18 cellular contexts compared by ENCODE assay signal in the genomic region with DNA sequence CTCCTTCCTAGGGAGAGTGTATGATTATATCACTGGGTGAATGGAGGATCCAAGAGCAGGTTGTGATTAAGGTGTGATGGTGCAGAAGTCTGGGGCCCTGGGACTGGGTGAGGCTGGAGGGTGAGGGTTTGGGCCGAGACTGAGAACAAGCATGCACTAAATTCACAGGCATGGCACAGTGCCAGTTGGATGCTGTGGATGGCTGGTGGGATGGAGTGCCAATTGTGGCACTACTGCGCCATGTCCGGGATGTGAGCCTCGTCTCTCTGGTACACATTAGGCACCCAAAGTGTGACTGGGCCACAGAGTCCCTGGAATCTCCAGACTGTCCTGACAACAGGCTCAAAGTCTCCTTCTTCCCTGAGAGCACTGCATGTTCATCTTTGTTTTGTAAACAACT.
DNase-seq lines count a peak whose midpoint lies in the region; ATAC-seq and TF ChIP-seq lines count a peak whose summit lies in the region.
"Had no signal": no experiment of that assay in that cellular context is flagged by ENCODE, and none has a peak within 500 bp of the region (broad histone marks: within the 10 kb centered on the region; RNA-seq: fewer than 3 reads in every experiment).

No MANE protein-coding gene starts in this region.

- H3K27ac ChIP-seq in endodermal cell (ENCODE audit: low read depth, low read length) (no peak overlapping the region), neural progenitor cell (no peak overlapping the region)
- H3K27ac ChIP-seq: A549; BLaER1 treated with 17β-estradiol and CSF1 and Interleukin-3, amounts not matched to agents 10 nM and 100 nM; C4-2B had no signal

- no peaks in the 10 kb centered on the region for H4K20me1 ChIP-seq in neural progenitor cell (ENCODE audit: low read depth)
- H4K20me1 ChIP-seq: BLaER1 treated with 17β-estradiol and CSF1 and Interleukin-3, amounts not matched to agents 10 nM and 100 nM had no signal

- peaks cover 33% of the 10 kb centered on the region for H3K27me3 Mint-ChIP-seq in endodermal cell (ENCODE audit: insufficient read depth)
- peaks cover 12% of the 10 kb centered on the region for H3K27me3 Mint-ChIP-seq in neural progenitor cell (ENCODE audit: insufficient read depth, low read depth)
- peaks cover 3% of the 10 kb centered on the region for H3K27me3 Mint-ChIP-seq in osteocyte (ENCODE audit: unreplicated experiment)
- H3K27me3 Mint-ChIP-seq: CD4-positive, alpha-beta T cell had no signal

- H3K4me1 ChIP-seq in endodermal cell (ENCODE audit: control insufficient read depth, insufficient read depth, low read length), result no peaks in the 10 kb centered on the region
- peaks cover 8% of the 10 kb centered on the region for H3K4me1 ChIP-seq in neural progenitor cell
- H3K4me1 ChIP-seq: A549; BLaER1 treated with 17β-estradiol and CSF1 and Interleukin-3, amounts not matched to agents 10 nM and 100 nM; Caco-2 had no signal

- H3K79me2 ChIP-seq in neural progenitor cell (ENCODE audit: low read depth), result no peaks in the 10 kb centered on the region

- no peak overlapping the region for H2AFZ ChIP-seq in neural progenitor cell (replicated peaks)

- no peaks in the 10 kb centered on the region for H3K4me1 Mint-ChIP-seq in endodermal cell
- H3K4me1 Mint-ChIP-seq in neural progenitor cell, result peaks cover 8% of the 10 kb centered on the region
- no peaks in the 10 kb centered on the region for H3K4me1 Mint-ChIP-seq in osteocyte (ENCODE audit: unreplicated experiment)
- H3K4me1 Mint-ChIP-seq: B cell had no signal

- TF ChIP-seq CTCF in endodermal cell (conservative IDR thresholded peaks at IDR 0.05) (no peak), neural progenitor cell (IDR thresholded peaks at IDR 0.05) (no peak), osteocyte (IDR thresholded peaks at IDR 0.05) (no peak)

- no peak overlapping the region for H3K4me2 ChIP-seq in neural progenitor cell
- H3K4me2 ChIP-seq: A549; BLaER1 treated with 17β-estradiol and CSF1 and Interleukin-3, amounts not matched to agents 10 nM and 100 nM had no signal

- H3K9ac ChIP-seq in endodermal cell (ENCODE audit: extremely low read depth, low read length, poor library complexity, severe bottlenecking) (no peak overlapping the region), neural progenitor cell (no peak overlapping the region)
- H3K9ac ChIP-seq: BLaER1 treated with 17β-estradiol and CSF1 and Interleukin-3, amounts not matched to agents 10 nM and 100 nM had no signal

- H3K27me3 ChIP-seq in endodermal cell (ENCODE audit: control insufficient read depth, insufficient read depth, low read length, poor library complexity, severe bottlenecking), result peaks cover 8% of the 10 kb centered on the region
- H3K27me3 ChIP-seq in neural progenitor cell, result no peaks in the 10 kb centered on the region
- H3K27me3 ChIP-seq: BLaER1 treated with 17β-estradiol and CSF1 and Interleukin-3, amounts not matched to agents 10 nM and 100 nM had no signal

- H3K27ac Mint-ChIP-seq in endodermal cell (no peak overlapping the region), neural progenitor cell (peak overlapping the region; percentile 38), osteocyte (ENCODE audit: unreplicated experiment) (no peak overlapping the region)
- H3K27ac Mint-ChIP-seq: B cell; CD4-positive, alpha-beta T cell; CD8-positive, alpha-beta T cell had no signal

- DNase-seq in endodermal cell, result peak; percentile 17
- DNase-seq in neural progenitor cell (ENCODE audit: low spot score), result no peak
- peak; percentile 69 for DNase-seq in osteocyte (ENCODE audit: extremely low spot score, unreplicated experiment)
- no peak for DNase-seq in NCI-H524 treated with DMSO at 0.1 percent for 48 hours (lab: John Stamatoyannopoulos, UW)
- DNase-seq in 8988T, result no peak
- DNase-seq: AML-193; Caco-2; Calu3; CD4-positive, alpha-beta T cell; CD8-positive, alpha-beta T cell; DMS79 treated with DMSO at 0.1 percent for 48 hours; GF-D8 had no signal

- H3K36me3 Mint-ChIP-seq in endodermal cell (ENCODE audit: low read depth), result no peaks in the 10 kb centered on the region
- no peaks in the 10 kb centered on the region for H3K36me3 Mint-ChIP-seq in neural progenitor cell
- no peaks in the 10 kb centered on the region for H3K36me3 Mint-ChIP-seq in osteocyte (ENCODE audit: unreplicated experiment)
- H3K36me3 Mint-ChIP-seq: CD8-positive, alpha-beta T cell had no signal

- H3K9me3 Mint-ChIP-seq in endodermal cell, result no peaks in the 10 kb centered on the region
- no peaks in the 10 kb centered on the region for H3K9me3 Mint-ChIP-seq in neural progenitor cell
- H3K9me3 Mint-ChIP-seq in osteocyte (ENCODE audit: unreplicated experiment), result no peaks in the 10 kb centered on the region
- H3K9me3 Mint-ChIP-seq: CD4-positive, alpha-beta T cell; CD8-positive, alpha-beta T cell had no signal

- H3K4me3 Mint-ChIP-seq in endodermal cell (no peak overlapping the region), neural progenitor cell (no peak overlapping the region), osteocyte (ENCODE audit: unreplicated experiment) (no peak overlapping the region)
- H3K4me3 Mint-ChIP-seq: B cell; CD4-positive, alpha-beta T cell; CD8-positive, alpha-beta T cell had no signal

- no peak for ATAC-seq in GM19395 (IDR thresholded peaks at IDR 0.05; ENCODE audit: unreplicated experiment)
- ATAC-seq in HG02852 (IDR thresholded peaks at IDR 0.05; ENCODE audit: unreplicated experiment), result no peak
- ATAC-seq: A549; CD8-positive, alpha-beta T cell had no signal

- H3K4me3 ChIP-seq in endodermal cell (ENCODE audit: low read length) (no peak overlapping the region), neural progenitor cell (no peak overlapping the region)
- H3K4me3 ChIP-seq: A549; BLaER1 treated with 17β-estradiol and CSF1 and Interleukin-3, amounts not matched to agents 10 nM and 100 nM had no signal

- H3F3A ChIP-seq in neural progenitor cell (ENCODE audit: low read depth), result no peaks in the 10 kb centered on the region

- WGBS in endodermal cell (ENCODE audit: insufficient coverage in 1 of 2, insufficient read length in 1 of 2), 2 experiments, result 88 to 100% methylated on average over 3 to 4 of the region's 4 CpGs

- H3K36me3 ChIP-seq in endodermal cell (ENCODE audit: control insufficient read depth, insufficient read depth, low read length) (no peaks in the 10 kb centered on the region), neural progenitor cell (no peaks in the 10 kb centered on the region)
- H3K36me3 ChIP-seq: BLaER1 treated with 17β-estradiol and CSF1 and Interleukin-3, amounts not matched to agents 10 nM and 100 nM had no signal

- H3K9me3 ChIP-seq in endodermal cell (ENCODE audit: control insufficient read depth, low read length) (no peaks in the 10 kb centered on the region), neural progenitor cell (ENCODE audit: low read depth) (no peaks in the 10 kb centered on the region)
- H3K9me3 ChIP-seq: A549; BLaER1 treated with 17β-estradiol and CSF1 and Interleukin-3, amounts not matched to agents 10 nM and 100 nM; Caco-2 had no signal

Comparison
In these comparisons a context has a peak if more than half of its experiments do, and no peak if none do; other contexts are left out.
1. DNase-seq: peak in endodermal cell (single experiment) and osteocyte (single experiment); none in neural progenitor cell (single experiment), NCI-H524 treated with DMSO at 0.1 percent for 48 hours (single experiment) and 8988T (single experiment).